16 cellular contexts compared by ENCODE assay signal in genomic region chrX:50799531-50799961, GRCh38. TPM values are rescaled to one million over a fixed set of nuclear protein-coding genes. Genes with fewer than 3 reads are reported as not detected.
DNase-seq lines count a peak whose midpoint lies in the region; ATAC-seq, FAIRE-seq and TF ChIP-seq lines count a peak whose summit lies in the region.
"Had no signal": no experiment of that assay in that cellular context is flagged by ENCODE, and none has a peak within 500 bp of the region (broad histone marks: within the 10 kb centered on the region; RNA-seq: fewer than 3 reads in every experiment).

No MANE protein-coding gene starts in this region.

- TF ChIP-seq CTCF in astrocyte (IDR thresholded peaks at IDR 0.05; ENCODE audit: insufficient read depth, low read depth, low read length): no peak
- no peak for TF ChIP-seq CTCF in osteoblast (IDR thresholded peaks at IDR 0.05; ENCODE audit: extremely low read depth, low read depth, low read length)

- no peaks in the 10 kb centered on the region for H3K9me3 Mint-ChIP-seq in astrocyte (ENCODE audit: unreplicated experiment)
- H3K9me3 Mint-ChIP-seq in activated T-cell treated with anti-CD3 and anti-CD28 coated beads, Interleukin-2, amount 50 U/mL, for 72 hours: no peaks in the 10 kb centered on the region
- no peaks in the 10 kb centered on the region for H3K9me3 Mint-ChIP-seq in activated naive CD8-positive, alpha-beta T cell treated with anti-CD3 and anti-CD28 coated beads, Interleukin-2, amount 50 U/mL, for 24 hours
- H3K9me3 Mint-ChIP-seq: brain; CD8-positive, alpha-beta T cell; stimulated activated naive CD8-positive, alpha-beta T cell treated with anti-CD3 and anti-CD28 coated beads, Interleukin-15, Interleukin-2, amounts not matched to agents 100 ng/mL and 50 ng/mL, for 24 hours had no signal

- H3K27me3 ChIP-seq in GM23248 (replicated peaks; ENCODE audit: insufficient read depth): no peaks in the 10 kb centered on the region
- no peaks in the 10 kb centered on the region for H3K27me3 ChIP-seq in astrocyte (ENCODE audit: insufficient read depth, low read length)
- H3K27me3 ChIP-seq in osteoblast (ENCODE audit: insufficient read depth, low read length): peaks cover 3% of the 10 kb centered on the region
- H3K27me3 ChIP-seq: esophagus muscularis mucosa, ovary had no signal

- 0 out of 2 replicates have a peak, but pooled peaks cover 3% of the 10 kb centered on the region for H3F3A ChIP-seq in GM23248 (ENCODE audit: insufficient read depth)

- intact Hi-C loops in left ventricle myocardium superior (cut with micrococcal nuclease): no loop called here

- DNase-seq in GM23248 (peak; percentile 49), astrocyte (ENCODE audit: low read depth) (peak; percentile 77), left ventricle myocardium superior (no peak), osteoblast (ENCODE audit: insufficient read length, low spot score, missing footprints) (no peak), NCI-H526 treated with DMSO at 0.1 percent for 48 hours (lab: John Stamatoyannopoulos, UW) (no peak)
- DNase-seq in activated T-cell treated with anti-CD3 and anti-CD28 coated beads, Interleukin-2, amount 50 U/mL, for 72 hours: no peak
- DNase-seq in activated naive CD8-positive, alpha-beta T cell treated with anti-CD3 and anti-CD28 coated beads, Interleukin-2, amount 50 U/mL, for 24 hours: no peak
- DNase-seq: activated CD4-positive, alpha-beta T cell treated with anti-CD3 and anti-CD28 coated beads for 1 hour; CD8-positive, alpha-beta T cell; NCI-H187; ovary; stimulated activated CD4-positive, alpha-beta T cell treated with anti-CD3 and anti-CD28 coated beads, Interleukin-4, amount 100 ng/mL, for 4 hours had no signal

- in situ Hi-C loops in GM23248 (cut with MboI): no loop called here

- ATAC-seq in left ventricle myocardium superior (peak; percentile 44), HG03095 (IDR thresholded peaks at IDR 0.05; ENCODE audit: unreplicated experiment) (no peak)
- ATAC-seq in activated T-cell treated with anti-CD3 and anti-CD28 coated beads, Interleukin-2, amount 50 U/mL, for 72 hours (replicated peaks in 1 of 2): no peak
- ATAC-seq in activated naive CD8-positive, alpha-beta T cell treated with anti-CD3 and anti-CD28 coated beads, Interleukin-2, amount 50 U/mL, for 24 hours: no peak
- ATAC-seq: CD8-positive, alpha-beta T cell had no signal

- H3K4me1 Mint-ChIP-seq in astrocyte (ENCODE audit: low read depth, unreplicated experiment): peaks cover 40% of the 10 kb centered on the region
- H3K4me1 Mint-ChIP-seq in activated T-cell treated with anti-CD3 and anti-CD28 coated beads, Interleukin-2, amount 50 U/mL, for 72 hours (ENCODE audit: low read depth): no peaks in the 10 kb centered on the region
- H3K4me1 Mint-ChIP-seq in activated naive CD8-positive, alpha-beta T cell treated with anti-CD3 and anti-CD28 coated beads, Interleukin-2, amount 50 U/mL, for 24 hours: no peaks in the 10 kb centered on the region
- H3K4me1 Mint-ChIP-seq: brain had no signal

- H4K20me1 ChIP-seq in GM23248 (ENCODE audit: insufficient read depth): no peaks in the 10 kb centered on the region
- no peaks in the 10 kb centered on the region for H4K20me1 ChIP-seq in astrocyte (ENCODE audit: insufficient read depth, low read length)
- no peaks in the 10 kb centered on the region for H4K20me1 ChIP-seq in osteoblast (ENCODE audit: insufficient read depth, low read length)

- WGBS in GM23248 (ENCODE audit: low coverage in 1 of 2, low lambda C conversion rate in 2 of 2, missing lambda C conversion rate in 2 of 2), 2 experiments: 86 to 100% methylated on average over 4 of the region's 4 CpGs

- H2AFZ ChIP-seq in GM23248 (no peak overlapping the region), astrocyte (ENCODE audit: low read depth, low read length) (peak overlapping the region; percentile 80), osteoblast (ENCODE audit: low read length) (peak overlapping the region; percentile 86)

- no peak for FAIRE-seq in astrocyte (lab: Jason Lieb, UNC)

- no peaks in the 10 kb centered on the region for H3K36me3 Mint-ChIP-seq in astrocyte (ENCODE audit: low read depth, unreplicated experiment)
- no peaks in the 10 kb centered on the region for H3K36me3 Mint-ChIP-seq in activated T-cell treated with anti-CD3 and anti-CD28 coated beads, Interleukin-2, amount 50 U/mL, for 72 hours (ENCODE audit: insufficient read depth in 2 of 2)
- no peaks in the 10 kb centered on the region for H3K36me3 Mint-ChIP-seq in activated naive CD8-positive, alpha-beta T cell treated with anti-CD3 and anti-CD28 coated beads, Interleukin-2, amount 50 U/mL, for 24 hours (ENCODE audit: low read depth)
- H3K36me3 Mint-ChIP-seq: brain; CD8-positive, alpha-beta T cell had no signal

- peak overlapping the region; percentile 40 for H3K4me3 Mint-ChIP-seq in astrocyte (ENCODE audit: unreplicated experiment)
- H3K4me3 Mint-ChIP-seq in activated T-cell treated with anti-CD3 and anti-CD28 coated beads, Interleukin-2, amount 50 U/mL, for 72 hours: no peak overlapping the region
- H3K4me3 Mint-ChIP-seq in activated naive CD8-positive, alpha-beta T cell treated with anti-CD3 and anti-CD28 coated beads, Interleukin-2, amount 50 U/mL, for 24 hours: no peak overlapping the region
- H3K4me3 Mint-ChIP-seq: brain; CD8-positive, alpha-beta T cell; stimulated activated naive CD8-positive, alpha-beta T cell treated with anti-CD3 and anti-CD28 coated beads, Interleukin-15, Interleukin-2, amounts not matched to agents 100 ng/mL and 50 ng/mL, for 24 hours had no signal

- H3K4me1 ChIP-seq in GM23248 (ENCODE audit: insufficient read depth) (peaks cover 9% of the 10 kb centered on the region; the same call in 1 of the 2 replicates), astrocyte (ENCODE audit: insufficient read depth, low read length) (peaks cover 16% of the 10 kb centered on the region), osteoblast (ENCODE audit: insufficient read depth, low read length) (peaks cover 9% of the 10 kb centered on the region)
- H3K4me1 ChIP-seq: esophagus muscularis mucosa had no signal

- H3K4me3 ChIP-seq in GM23248: no peak overlapping the region
- no peak overlapping the region for H3K4me3 ChIP-seq in astrocyte (ENCODE audit: insufficient read depth, low read depth, low read length)
- peak overlapping the region; percentile 52 for H3K4me3 ChIP-seq in osteoblast (ENCODE audit: insufficient read depth, low read length)
- H3K4me3 ChIP-seq: esophagus muscularis mucosa, ovary had no signal

- H3K36me3 ChIP-seq in GM23248 (ENCODE audit: low read depth) (no peaks in the 10 kb centered on the region), astrocyte (ENCODE audit: insufficient read depth, low read length) (no peaks in the 10 kb centered on the region), osteoblast (ENCODE audit: insufficient read depth, low read length) (no peaks in the 10 kb centered on the region)
- H3K36me3 ChIP-seq: esophagus muscularis mucosa, ovary had no signal

- peak overlapping the region; percentile 99 for H3K27ac Mint-ChIP-seq in astrocyte (ENCODE audit: unreplicated experiment)
- H3K27ac Mint-ChIP-seq in activated T-cell treated with anti-CD3 and anti-CD28 coated beads, Interleukin-2, amount 50 U/mL, for 72 hours: no peak overlapping the region
- H3K27ac Mint-ChIP-seq in activated naive CD8-positive, alpha-beta T cell treated with anti-CD3 and anti-CD28 coated beads, Interleukin-2, amount 50 U/mL, for 24 hours: no peak overlapping the region
- H3K27ac Mint-ChIP-seq: CD8-positive, alpha-beta T cell; stimulated activated naive CD8-positive, alpha-beta T cell treated with anti-CD3 and anti-CD28 coated beads, Interleukin-15, Interleukin-2, amounts not matched to agents 100 ng/mL and 50 ng/mL, for 24 hours had no signal

- H3K9ac ChIP-seq in GM23248 (no peak overlapping the region), astrocyte (ENCODE audit: low read length) (peak overlapping the region; percentile 54)

- no peak overlapping the region for H3K4me2 ChIP-seq in GM23248 (ENCODE audit: unreplicated experiment)
- peak overlapping the region; percentile 59 for H3K4me2 ChIP-seq in astrocyte (ENCODE audit: low read length)
- peak overlapping the region; percentile 74 for H3K4me2 ChIP-seq in osteoblast (ENCODE audit: insufficient read depth, low read length)

- H3K9me2 ChIP-seq in GM23248 (ENCODE audit: insufficient read depth): no peaks in the 10 kb centered on the region

- H3K27me3 Mint-ChIP-seq in astrocyte (ENCODE audit: low read depth, unreplicated experiment): no peaks in the 10 kb centered on the region
- peaks cover 59% of the 10 kb centered on the region for H3K27me3 Mint-ChIP-seq in activated T-cell treated with anti-CD3 and anti-CD28 coated beads, Interleukin-2, amount 50 U/mL, for 72 hours (ENCODE audit: low read depth)
- H3K27me3 Mint-ChIP-seq in activated naive CD8-positive, alpha-beta T cell treated with anti-CD3 and anti-CD28 coated beads, Interleukin-2, amount 50 U/mL, for 24 hours: peaks cover 5% of the 10 kb centered on the region
- H3K27me3 Mint-ChIP-seq: brain had no signal

- H3K27ac ChIP-seq in GM23248 (peak overlapping the region; percentile 45), astrocyte (ENCODE audit: low read depth, low read length) (peak overlapping the region; percentile 64), osteoblast (ENCODE audit: low read depth, low read length) (peak overlapping the region; percentile 63)
- H3K27ac ChIP-seq: esophagus muscularis mucosa, ovary had no signal

- H3K79me2 ChIP-seq in GM23248 (ENCODE audit: insufficient read depth): no peaks in the 10 kb centered on the region
- no peaks in the 10 kb centered on the region for H3K79me2 ChIP-seq in astrocyte (ENCODE audit: insufficient read depth, low read length)
- no peaks in the 10 kb centered on the region for H3K79me2 ChIP-seq in osteoblast (ENCODE audit: insufficient read depth, low read length)

- H3K9me3 ChIP-seq in GM23248 (ENCODE audit: low read depth) (no peaks in the 10 kb centered on the region), astrocyte (ENCODE audit: insufficient read depth, low read depth, low read length) (no peaks in the 10 kb centered on the region), osteoblast (ENCODE audit: low read depth, low read length) (no peaks in the 10 kb centered on the region)
- H3K9me3 ChIP-seq: esophagus muscularis mucosa, ovary had no signal

RNA-seq across cellular contexts. Expression of gene SHROOM4, which starts 14.4 kb away (rescaled TPM):
- total RNA-seq in GM23248 (2014; rRNA removed; shearing (Covaris generic)): 1.1 and 1.7 TPM in 2 replicates
- 0.55 and 0.67 TPM in 2 replicates for polyA plus RNA-seq in GM23248 (2016; fragmentation: Nextera tagmentation; extraction: Ambion mirVana)
- 7.0 and 7.6 TPM in 2 replicates for total RNA-seq in astrocyte
- total RNA-seq in left ventricle myocardium superior: 8.9 TPM
- 1.8 and 2.2 TPM in 2 replicates for total RNA-seq in osteoblast
- not detected for total RNA-seq in activated T-cell treated with anti-CD3 and anti-CD28 coated beads, Interleukin-2, amount 50 U/mL, for 72 hours
- total RNA-seq: CD8-positive, alpha-beta T cell had no signal

Comparison
In these comparisons a context has a peak if more than half of its experiments do, and no peak if none do; other contexts are left out.
1. DNase-seq: peak in GM23248 (single experiment) and astrocyte (single experiment); none in left ventricle myocardium superior (single experiment), osteoblast (single experiment), activated T-cell treated with anti-CD3 and anti-CD28 coated beads, Interleukin-2, amount 50 U/mL, for 72 hours (0 of 2), activated naive CD8-positive, alpha-beta T cell treated with anti-CD3 and anti-CD28 coated beads, Interleukin-2, amount 50 U/mL, for 24 hours (single experiment) and NCI-H526 treated with DMSO at 0.1 percent for 48 hours (single experiment).
2. Peak in every context shown above with its lines, with median percentiles within 50 percentile points of each other: H3K27ac ChIP-seq.